ENCODE assay signal across 20 cellular contexts in the genomic region with DNA sequence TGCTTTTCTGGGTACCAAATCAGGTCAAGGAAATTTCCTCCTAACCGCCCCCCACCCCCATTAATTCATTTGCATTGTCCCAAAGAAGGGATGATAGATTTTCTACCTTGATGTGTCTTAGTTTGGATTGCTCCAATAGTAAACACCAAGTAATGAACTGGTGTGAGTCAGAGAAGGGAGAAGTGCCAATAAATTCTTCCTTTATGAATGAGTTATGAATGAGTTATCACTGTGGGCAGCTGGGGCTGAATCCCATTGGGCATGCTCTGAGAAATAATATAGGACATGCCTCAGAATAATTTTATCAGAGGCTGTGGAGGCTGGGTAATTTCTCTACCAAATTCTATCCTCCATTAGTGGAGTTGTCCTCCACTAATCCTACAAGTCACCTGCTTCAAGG.
DNase-seq lines count a peak whose midpoint lies in the region; ATAC-seq and TF ChIP-seq lines count a peak whose summit lies in the region.
"Had no signal": no experiment of that assay in that cellular context is flagged by ENCODE, and none has a peak within 500 bp of the region (broad histone marks: within the 10 kb centered on the region; RNA-seq: fewer than 3 reads in every experiment).

No MANE protein-coding gene starts in this region.

- TF ChIP-seq CTCF in esophagus muscularis mucosa (IDR thresholded peaks at IDR 0.05), result no peak

- no peaks in the 10 kb centered on the region for H3K27me3 ChIP-seq in esophagus muscularis mucosa
- H3K27me3 ChIP-seq: right atrium auricular region, transverse colon had no signal

- no peaks in the 10 kb centered on the region for H3K4me1 ChIP-seq in esophagus muscularis mucosa
- H3K4me1 ChIP-seq: lower lobe of right lung, right atrium auricular region, transverse colon had no signal

- TF ChIP-seq POLR2A in esophagus muscularis mucosa (IDR thresholded peaks at IDR 0.05; ENCODE audit: low read depth), result no peak

- H3K36me3 ChIP-seq in esophagus muscularis mucosa, result no peaks in the 10 kb centered on the region
- H3K36me3 ChIP-seq: lower lobe of right lung, right atrium auricular region, transverse colon had no signal

- no peaks in the 10 kb centered on the region for H3K9me3 ChIP-seq in esophagus muscularis mucosa
- H3K9me3 ChIP-seq: lower lobe of right lung, right atrium auricular region, transverse colon had no signal

- H3K4me3 ChIP-seq in esophagus muscularis mucosa, result no peak overlapping the region
- H3K4me3 ChIP-seq: lower lobe of right lung, right atrium auricular region, transverse colon had no signal

- intact Hi-C loops in esophagus muscularis mucosa (cut with DNase I), result no loop called here

- no peak overlapping the region for H3K27ac ChIP-seq in esophagus muscularis mucosa (replicated peaks in 1 of 4)
- H3K27ac ChIP-seq: 22Rv1, lower lobe of right lung, right atrium auricular region, transverse colon had no signal

- 77% methylated on average over 1 of the region's 1 CpG for WGBS in esophagus muscularis mucosa

- TF ChIP-seq EP300 in esophagus muscularis mucosa (IDR thresholded peaks at IDR 0.05), result no peak

- DNase-seq in DMS53 (lab: John Stamatoyannopoulos, UW) (peak; percentile 11), DMS53 treated with DMSO at 0.1 percent for 48 hours (lab: John Stamatoyannopoulos, UW; ENCODE audit: unreplicated experiment) (no peak), amniotic epithelial cell (ENCODE audit: low read depth) (peak; percentile 52), fibroblast of peridontal ligament (ENCODE audit: extremely low read depth) (peak; percentile 83), esophagus muscularis mucosa (ENCODE audit: extremely low spot score) (no peak)
- no peak for DNase-seq in stimulated activated naive CD8-positive, alpha-beta T cell treated with anti-CD3 and anti-CD28 coated beads, Interleukin-15, Interleukin-2, amounts not matched to agents 100 U/mL and 50 U/mL, for 24 hours
- DNase-seq: activated gamma-delta T cell treated with Interleukin-2 at 50 U/mL for 16 hours; CD4-positive, alpha-beta memory T cell; lower lobe of right lung; NCI-H1092 treated with DMSO at 0.1 percent for 48 hours; NCI-H2227 treated with DMSO at 0.1 percent for 48 hours; nephron progenitor cell; OCI-M1; stimulated activated CD4-positive, alpha-beta T cell treated with anti-CD3 and anti-CD28 coated beads, Interleukin-2, amount 100 ng/mL, for 24 hours; transverse colon had no signal

- ATAC-seq in GM21717 (IDR thresholded peaks at IDR 0.05; ENCODE audit: unreplicated experiment) (no peak), HG02970 (IDR thresholded peaks at IDR 0.05; ENCODE audit: low FRiP score, unreplicated experiment) (no peak)
- ATAC-seq in stimulated activated naive CD8-positive, alpha-beta T cell treated with anti-CD3 and anti-CD28 coated beads, Interleukin-15, Interleukin-2, amounts not matched to agents 100 U/mL and 50 U/mL, for 24 hours, result no peak
- ATAC-seq: lower lobe of right lung, WTC11 had no signal

Comparison
In these comparisons a context has a peak if more than half of its experiments do, and no peak if none do; other contexts are left out.
1. DNase-seq: peak in DMS53 (single experiment), amniotic epithelial cell (single experiment) and fibroblast of peridontal ligament (single experiment); none in DMS53 treated with DMSO at 0.1 percent for 48 hours (single experiment), esophagus muscularis mucosa (single experiment) and stimulated activated naive CD8-positive, alpha-beta T cell treated with anti-CD3 and anti-CD28 coated beads, Interleukin-15, Interleukin-2, amounts not matched to agents 100 U/mL and 50 U/mL, for 24 hours (single experiment).